Comparison of ENCODE assay signal across 1 cellular context in genomic region chr15:64048766-64049165, GRCh38.
TF ChIP-seq lines count a peak whose summit lies in the region.

No MANE protein-coding gene starts in this region.

TF ChIP-seq in WTC11, 78 proteins besides CTCF, POLR2A, EP300 and RAD21 (continued from another document):
- TF ChIP-seq, protein P1, sequence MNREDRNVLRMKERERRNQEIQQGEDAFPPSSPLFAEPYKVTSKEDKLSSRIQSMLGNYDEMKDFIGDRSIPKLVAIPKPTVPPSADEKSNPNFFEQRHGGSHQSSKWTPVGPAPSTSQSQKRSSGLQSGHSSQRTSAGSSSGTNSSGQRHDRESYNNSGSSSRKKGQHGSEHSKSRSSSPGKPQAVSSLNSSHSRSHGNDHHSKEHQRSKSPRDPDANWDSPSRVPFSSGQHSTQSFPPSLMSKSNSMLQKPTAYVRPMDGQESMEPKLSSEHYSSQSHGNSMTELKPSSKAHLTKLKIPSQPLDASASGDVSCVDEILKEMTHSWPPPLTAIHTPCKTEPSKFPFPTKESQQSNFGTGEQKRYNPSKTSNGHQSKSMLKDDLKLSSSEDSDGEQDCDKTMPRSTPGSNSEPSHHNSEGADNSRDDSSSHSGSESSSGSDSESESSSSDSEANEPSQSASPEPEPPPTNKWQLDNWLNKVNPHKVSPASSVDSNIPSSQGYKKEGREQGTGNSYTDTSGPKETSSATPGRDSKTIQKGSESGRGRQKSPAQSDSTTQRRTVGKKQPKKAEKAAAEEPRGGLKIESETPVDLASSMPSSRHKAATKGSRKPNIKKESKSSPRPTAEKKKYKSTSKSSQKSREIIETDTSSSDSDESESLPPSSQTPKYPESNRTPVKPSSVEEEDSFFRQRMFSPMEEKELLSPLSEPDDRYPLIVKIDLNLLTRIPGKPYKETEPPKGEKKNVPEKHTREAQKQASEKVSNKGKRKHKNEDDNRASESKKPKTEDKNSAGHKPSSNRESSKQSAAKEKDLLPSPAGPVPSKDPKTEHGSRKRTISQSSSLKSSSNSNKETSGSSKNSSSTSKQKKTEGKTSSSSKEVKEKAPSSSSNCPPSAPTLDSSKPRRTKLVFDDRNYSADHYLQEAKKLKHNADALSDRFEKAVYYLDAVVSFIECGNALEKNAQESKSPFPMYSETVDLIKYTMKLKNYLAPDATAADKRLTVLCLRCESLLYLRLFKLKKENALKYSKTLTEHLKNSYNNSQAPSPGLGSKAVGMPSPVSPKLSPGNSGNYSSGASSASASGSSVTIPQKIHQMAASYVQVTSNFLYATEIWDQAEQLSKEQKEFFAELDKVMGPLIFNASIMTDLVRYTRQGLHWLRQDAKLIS (CRISPR knock-in tag; IDR thresholded peaks at IDR 0.05; ENCODE audit: borderline replicate concordance): no peak
- no peak for TF ChIP-seq IRF1 (CRISPR knock-in tag; IDR thresholded peaks at IDR 0.05)
- TF ChIP-seq NFATC4 (CRISPR knock-in tag; IDR thresholded peaks at IDR 0.05): no peak
- no peak for TF ChIP-seq SMAD4 (CRISPR knock-in tag; IDR thresholded peaks at IDR 0.05)
- TF ChIP-seq TP53 (CRISPR knock-in tag; IDR thresholded peaks at IDR 0.05): no peak
- TF ChIP-seq, protein P2, sequence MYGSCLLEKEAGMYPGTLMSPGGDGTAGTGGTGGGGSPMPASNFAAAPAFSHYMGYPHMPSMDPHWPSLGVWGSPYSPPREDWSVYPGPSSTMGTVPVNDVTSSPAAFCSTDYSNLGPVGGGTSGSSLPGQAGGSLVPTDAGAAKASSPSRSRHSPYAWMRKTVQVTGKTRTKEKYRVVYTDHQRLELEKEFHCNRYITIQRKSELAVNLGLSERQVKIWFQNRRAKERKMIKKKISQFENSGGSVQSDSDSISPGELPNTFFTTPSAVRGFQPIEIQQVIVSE (CRISPR knock-in tag; IDR thresholded peaks at IDR 0.05; ENCODE audit: borderline replicate concordance): no peak
TF ChIP-seq in WTC11: peak in this region for 0.
